ENCODE assay signal across 8 cellular contexts in genomic region chr11:35126000-35126878, GRCh38. TPM values are rescaled to one million over a fixed set of nuclear protein-coding genes. Genes with fewer than 3 reads are reported as not detected.
DNase-seq lines count a peak whose midpoint lies in the region; ATAC-seq, FAIRE-seq and TF ChIP-seq lines count a peak whose summit lies in the region.

No MANE protein-coding gene starts in this region.

- H3K27me3 ChIP-seq in H1 (replicated peaks in 1 of 4; ENCODE audit: control insufficient read depth in 3 of 4, extremely low read depth in 1 of 4, insufficient read depth in 3 of 4, low read length in 3 of 4) (no peaks in the 10 kb centered on the region), suprapubic skin (no peaks in the 10 kb centered on the region), ovary (no peaks in the 10 kb centered on the region)

- H3K4me1 ChIP-seq in H1 (replicated peaks in 1 of 4; ENCODE audit: control insufficient read depth in 3 of 4, insufficient read depth in 4 of 4, low read length in 3 of 4) (no peaks in the 10 kb centered on the region), suprapubic skin (no peaks in the 10 kb centered on the region), ovary (ENCODE audit: insufficient read depth) (no peaks in the 10 kb centered on the region)

- H2BK20ac ChIP-seq in H1 (ENCODE audit: low read length): 0 out of 2 replicates have a peak overlapping the region, but pooled peaks have one; percentile 40

- intact Hi-C loops in posterior vena cava (cut with DNase I) (no loop called here), ovary (cut with DNase I) (no loop called here)

- CTCF ChIA-PET in H1 (lab: Charles Lee; ENCODE audit: partially characterized antibody): interaction anchor here (1.6 kb wide), 1 partner anchor 10 kb away, joined by 3 read pairs; no protein-coding TSS in a partner anchor

- ATAC-seq in GM18498 (IDR thresholded peaks at IDR 0.05; ENCODE audit: unreplicated experiment) (peak; percentile 72), GM21423 (IDR thresholded peaks at IDR 0.05; ENCODE audit: unreplicated experiment) (peak; percentile 58), HG03457 (IDR thresholded peaks at IDR 0.05; ENCODE audit: unreplicated experiment) (peak; percentile 39)

- H3K56ac ChIP-seq in H1 (replicated peaks; ENCODE audit: insufficient read length, low read depth, low read length): no peak overlapping the region

- no peak for TF ChIP-seq EP300 in H1 (IDR thresholded peaks at IDR 0.05; ENCODE audit: borderline replicate concordance in 1 of 2, low read depth in 2 of 2, low read length in 2 of 2)
- TF ChIP-seq EP300 in suprapubic skin (IDR thresholded peaks at IDR 0.05): no peak
- no peak for TF ChIP-seq EP300 in ovary (IDR thresholded peaks at IDR 0.05)

- no peaks in the 10 kb centered on the region for H3K23me2 ChIP-seq in H1 (ENCODE audit: low read depth, low read length)

- no peak overlapping the region for H2BK12ac ChIP-seq in H1 (ENCODE audit: low read depth, low read length)

- no peak for FAIRE-seq in H1 (lab: Jason Lieb, UNC)

- no peak overlapping the region for H2AFZ ChIP-seq in H1 (ENCODE audit: low read length)

- H2BK120ac ChIP-seq in H1 (replicated peaks; ENCODE audit: low read depth, low read length): no peak overlapping the region

- POLR2A ChIA-PET in H1 (lab: Charles Lee; ENCODE audit: partially characterized antibody): interaction anchor here (0.6 kb wide), 1 partner anchor 65 kb away, joined by 3 read pairs; no protein-coding TSS in a partner anchor

- no peaks in the 10 kb centered on the region for H4K20me1 ChIP-seq in H1 (replicated peaks in 1 of 2; ENCODE audit: control insufficient read depth in 1 of 2, insufficient read depth in 2 of 2, low read length in 2 of 2)

- DNase-seq in H1 (ENCODE audit: low read depth in 1 of 2, low spot score in 2 of 2) (no peak), posterior vena cava (ENCODE audit: low spot score) (no peak), suprapubic skin (ENCODE audit: low spot score in 2 of 2) (no peak), DMS153 treated with DMSO at 0.1 percent for 48 hours (lab: John Stamatoyannopoulos, UW; ENCODE audit: unreplicated experiment) (no peak), ovary (no peak)

- no peak overlapping the region for H3K4me2 ChIP-seq in H1 (ENCODE audit: insufficient read depth in 1 of 2, low read depth in 2 of 2, low read length in 2 of 2)

- H4K5ac ChIP-seq in H1 (ENCODE audit: insufficient read length, low read depth, low read length): no peak overlapping the region

- TF ChIP-seq POLR2A in H1 (IDR thresholded peaks at IDR 0.05; ENCODE audit: control extremely low read depth in 1 of 2, low read depth in 2 of 2, low read length in 2 of 2): no peak
- no peak for TF ChIP-seq POLR2A in suprapubic skin (IDR thresholded peaks at IDR 0.05)
- TF ChIP-seq POLR2A in ovary (IDR thresholded peaks at IDR 0.05): no peak

- no peak overlapping the region; the same call in 1 of the 2 replicates for H2BK5ac ChIP-seq in H1 (ENCODE audit: low read depth, low read length)

- no peaks in the 10 kb centered on the region for H3K79me1 ChIP-seq in H1 (ENCODE audit: low read depth, low read length)

- no peak overlapping the region for H3K23ac ChIP-seq in H1 (ENCODE audit: insufficient read length)

- WGBS in H1 (ENCODE audit: extremely low coverage in 1 of 2, insufficient coverage in 1 of 2, insufficient read length in 1 of 2, insufficient replicate concordance in 2 of 2, low coverage in 1 of 2, low lambda C conversion rate in 2 of 2, missing lambda C conversion rate in 1 of 2), 2 experiments: 89% methylated on average over 6 of the region's 6 CpGs; no CpG with 5 or more reads in 1 of the 2 experiments
- 85% methylated on average over 6 of the region's 6 CpGs for WGBS in suprapubic skin
- 82 to 89% (median 85%) methylated on average over 6 of the region's 6 CpGs for WGBS in ovary, 3 donors

- H3K27ac ChIP-seq in H1 (ENCODE audit: low read depth, low read length) (no peak overlapping the region), suprapubic skin (no peak overlapping the region), ovary (no peak overlapping the region)

- H3K18ac ChIP-seq in H1 (ENCODE audit: extremely low read depth, low read length): no peak overlapping the region

- no peak overlapping the region for H3K4ac ChIP-seq in H1 (replicated peaks; ENCODE audit: insufficient read length, low read depth, low read length)

- H3K9ac ChIP-seq in H1 (replicated peaks in 1 of 4; ENCODE audit: extremely low read depth in 1 of 4, low read depth in 3 of 4, low read length in 3 of 4): no peak overlapping the region

- no peaks in the 10 kb centered on the region for H3K36me3 ChIP-seq in H1 (ENCODE audit: control insufficient read depth in 2 of 4, insufficient read depth in 4 of 4, low read length in 3 of 4)
- H3K36me3 ChIP-seq in suprapubic skin: no peaks in the 10 kb centered on the region
- H3K36me3 ChIP-seq in ovary: no peaks in the 10 kb centered on the region

- H3K14ac ChIP-seq in H1 (ENCODE audit: insufficient read length): no peak overlapping the region

- TF ChIP-seq CTCF in H1 (IDR thresholded peaks at IDR 0.05; ENCODE audit: control extremely low read depth in 1 of 3, insufficient read depth in 1 of 3, low read depth in 1 of 3, low read length in 3 of 3) (no peak), suprapubic skin (IDR thresholded peaks at IDR 0.05) (no peak), ovary (IDR thresholded peaks at IDR 0.05) (no peak)

- H3K9me3 ChIP-seq in H1 (ENCODE audit: insufficient read depth in 2 of 2, low read depth in 1 of 2, low read length in 1 of 2): no peaks in the 10 kb centered on the region
- no peaks in the 10 kb centered on the region for H3K9me3 ChIP-seq in suprapubic skin
- no peaks in the 10 kb centered on the region for H3K9me3 ChIP-seq in ovary

- H3K4me3 ChIP-seq in H1 (ENCODE audit: extremely low read depth in 1 of 4, insufficient read depth in 2 of 4, low read depth in 3 of 4, low read length in 4 of 4) (no peak overlapping the region), suprapubic skin (no peak overlapping the region), ovary (no peak overlapping the region)

- H2AK5ac ChIP-seq in H1 (ENCODE audit: low read depth, low read length): no peak overlapping the region

- H4K91ac ChIP-seq in H1 (replicated peaks; ENCODE audit: insufficient read length, low read length): no peak overlapping the region

- H2BK15ac ChIP-seq in H1 (ENCODE audit: low read length): no peak overlapping the region

- no peak overlapping the region for H4K8ac ChIP-seq in H1 (ENCODE audit: extremely low read depth, insufficient read depth, low read length)

- H3K79me2 ChIP-seq in H1 (ENCODE audit: control insufficient read depth in 1 of 2, insufficient read depth in 2 of 2, low read length in 2 of 2): no peaks in the 10 kb centered on the region

- TF ChIP-seq RAD21 in H1 (IDR thresholded peaks at IDR 0.05 in 1 of 2, conservative IDR thresholded peaks at IDR 0.05 in 1 of 2; ENCODE audit: low read depth in 2 of 2, low read length in 2 of 2): no peak

TF ChIP-seq in H1, 55 proteins besides CTCF, POLR2A, EP300 and RAD21 (continues in another document):
- TF ChIP-seq BCL11A (IDR thresholded peaks at IDR 0.05; ENCODE audit: low read depth in 2 of 2, low read length in 2 of 2) (no peak), BACH1 (IDR thresholded peaks at IDR 0.05; ENCODE audit: low read length) (no peak)

RNA-seq across cellular contexts. Expression of gene CD44, which starts 12.7 kb away (rescaled TPM):
- total RNA-seq in H1 (2021; fragmentation: NEBNext Ultra II Directional; extraction: Animal tissue kit (Norgen Biotek cat#: 25700)): 11.8 and 13.4 TPM in 2 replicates
- polyA plus RNA-seq in H1 (2011; rRNA removed): 9.9 and 13.7 TPM in 2 replicates
- 8.9 TPM for polyA plus RNA-seq in H1 (2011; cell fraction: cytosol; rRNA removed)
- 13.7 TPM for polyA plus RNA-seq in H1 (2011; cell fraction: nucleus; rRNA removed)
- 10.0 to 13.9 TPM (median 12.5 TPM) in 4 replicates for polyA plus RNA-seq in H1 (2012, experiment 1 of 2)
- 4.9 TPM for polyA plus RNA-seq in H1 (2012, experiment 2 of 2)
- polyA plus RNA-seq in H1 (2013, experiment 1 of 2): 18.4 TPM
- 22.9 TPM for polyA plus RNA-seq in H1 (2013, experiment 2 of 2)
- polyA minus RNA-seq in H1 (2011; rRNA and poly(A)+ RNA removed): 18.6 and 28.2 TPM in 2 replicates
- 9.8 TPM for polyA minus RNA-seq in H1 (2011; cell fraction: cytosol; rRNA and poly(A)+ RNA removed)
- polyA minus RNA-seq in H1 (2011; cell fraction: nucleus; rRNA and poly(A)+ RNA removed): 25.2 TPM
- total RNA-seq in posterior vena cava: 100 to 1,000 TPM; 219 to 562 TPM
- 1,000 to 10,000 TPM; 1,361 to 2,207 (median 1,502) TPM for total RNA-seq in suprapubic skin
- total RNA-seq in ovary: 10 to 100 TPM; 16.5 to 62.1 (median 26.0) TPM
- polyA plus RNA-seq in ovary: 100 to 1,000 TPM in 1 of 2 donors, 1 to 10 TPM in 1; 8.3 to 330 TPM
